21 cellular contexts compared by ENCODE assay signal in genomic region chr13:35724480-35724879, GRCh38.
A peak's percentile ranks its signal among the peaks of the same experiment; 100 is the strongest.
DNase-seq lines count a peak whose midpoint lies in the region; ATAC-seq and TF ChIP-seq lines count a peak whose summit lies in the region.
"Had no signal": no experiment of that assay in that cellular context is flagged by ENCODE, and none has a peak within 500 bp of the region (broad histone marks: within the 10 kb centered on the region; RNA-seq: fewer than 3 reads in every experiment).

No MANE protein-coding gene starts in this region.

- peak overlapping the region; percentile 66; the same call in 1 of the 2 replicates for H3K27ac Mint-ChIP-seq in HFFc6
- H3K27ac Mint-ChIP-seq: activated CD4-positive, alpha-beta T cell treated with anti-CD3 and anti-CD28 coated beads, Interleukin-2, amount 10 ng/mL, durations not matched to agents 24 days and 14 days had no signal

- peak overlapping the region; percentile 74 for H3K4me3 Mint-ChIP-seq in HFFc6
- H3K4me3 Mint-ChIP-seq: activated CD4-positive, alpha-beta T cell treated with anti-CD3 and anti-CD28 coated beads, Interleukin-2, amount 10 ng/mL, durations not matched to agents 24 days and 14 days had no signal

- H3K4me2 ChIP-seq in skeletal muscle satellite cell (ENCODE audit: low read length), result peak overlapping the region; percentile 52
- H3K4me2 ChIP-seq: smooth muscle cell had no signal

- no peaks in the 10 kb centered on the region for H3K27me3 ChIP-seq in skeletal muscle satellite cell (ENCODE audit: control insufficient read depth, insufficient read depth, low read length)
- H3K27me3 ChIP-seq: ovary had no signal

- H3K27me3 Mint-ChIP-seq in HFFc6 (ENCODE audit: insufficient read depth), result no peaks in the 10 kb centered on the region

- H3K4me3 ChIP-seq in choroid plexus epithelial cell (ENCODE audit: low read depth, low read length) (no peak overlapping the region), skeletal muscle satellite cell (ENCODE audit: low read length) (no peak overlapping the region)
- H3K4me3 ChIP-seq: lung, ovary, smooth muscle cell had no signal

- DNase-seq in HFFc6 (no peak), choroid plexus epithelial cell (ENCODE audit: low read depth) (peak; percentile 29), left ventricle myocardium superior (no peak), HK-2 (ENCODE audit: unreplicated experiment) (no peak), NCI-H1105 (lab: John Stamatoyannopoulos, UW) (no peak)
- DNase-seq: activated CD4-positive, alpha-beta T cell treated with anti-CD3 and anti-CD28 coated beads, Interleukin-2, amount 10 ng/mL, durations not matched to agents 24 days and 14 days; activated CD8-positive, alpha-beta memory T cell treated with anti-CD3 and anti-CD28 coated beads, Interleukin-2, amount 50 U/mL, for 48 hours; activated effector memory CD4-positive, alpha-beta T cell treated with anti-CD3 and anti-CD28 coated beads, Interleukin-2, amount 50 U/mL, for 16 hours; caudate nucleus; DMS79; erythroblast; Karpas-422; NCI-H2081 treated with DMSO at 0.1 percent for 48 hours; NCI-H524 treated with DMSO at 0.1 percent for 48 hours; stimulated activated CD4-positive, alpha-beta T cell treated with anti-CD3 and anti-CD28 coated beads, Interleukin-4, amount 100 ng/mL, for 24 hours had no signal

- peaks cover 47% of the 10 kb centered on the region for H3K4me1 Mint-ChIP-seq in HFFc6 (ENCODE audit: low read depth)

- H3K9me3 ChIP-seq in skeletal muscle satellite cell (replicated peaks; ENCODE audit: low read length), result no peaks in the 10 kb centered on the region
- H3K9me3 ChIP-seq: ovary had no signal

- TF ChIP-seq CTCF in HFFc6 (IDR thresholded peaks at IDR 0.05), result no peak
- no peak for TF ChIP-seq CTCF in choroid plexus epithelial cell (conservative IDR thresholded peaks at IDR 0.05; ENCODE audit: low read depth, low read length)

- no peak overlapping the region for H3K9ac ChIP-seq in skeletal muscle satellite cell (ENCODE audit: low read depth, low read length)

- intact Hi-C loops in left ventricle myocardium superior (cut with micrococcal nuclease), result no loop called here

- peaks cover 28% of the 10 kb centered on the region for H3K4me1 ChIP-seq in skeletal muscle satellite cell (ENCODE audit: control insufficient read depth, insufficient read depth, low read length)

- no peaks in the 10 kb centered on the region for H3K9me3 Mint-ChIP-seq in HFFc6
- H3K9me3 Mint-ChIP-seq: activated CD4-positive, alpha-beta T cell treated with anti-CD3 and anti-CD28 coated beads, Interleukin-2, amount 10 ng/mL, durations not matched to agents 24 days and 14 days had no signal

- ATAC-seq in left ventricle myocardium superior (peak; percentile 33), GM21723 (IDR thresholded peaks at IDR 0.05; ENCODE audit: unreplicated experiment) (no peak), HG02763 (IDR thresholded peaks at IDR 0.05; ENCODE audit: unreplicated experiment) (no peak)

- H3K36me3 Mint-ChIP-seq in HFFc6 (ENCODE audit: low read depth), result no peaks in the 10 kb centered on the region

- no peaks in the 10 kb centered on the region for H3K36me3 ChIP-seq in skeletal muscle satellite cell (ENCODE audit: insufficient read depth, low read length)
- H3K36me3 ChIP-seq: ovary had no signal
